6 cellular contexts compared by ENCODE assay signal in the genomic region with DNA sequence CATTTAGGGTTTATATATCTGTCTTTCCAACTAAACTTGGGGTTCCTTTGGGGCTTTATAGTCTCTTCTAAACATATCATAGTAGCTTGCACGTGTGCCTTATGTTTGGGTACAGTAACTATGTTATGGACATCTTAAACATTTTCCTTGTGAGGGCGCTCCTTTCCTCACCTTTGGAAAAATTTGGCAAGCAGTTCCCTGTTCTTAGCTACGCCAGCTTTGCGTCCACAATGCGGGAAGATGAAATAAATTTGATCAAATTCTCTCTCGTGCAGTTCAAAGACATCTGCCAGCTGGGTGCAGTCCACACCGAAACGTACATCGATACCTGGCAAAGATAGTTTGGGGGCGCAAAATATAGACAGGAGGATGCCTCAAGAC. TPM values are rescaled to one million over a fixed set of nuclear protein-coding genes. Genes with fewer than 3 reads are reported as not detected.
DNase-seq lines count a peak whose midpoint lies in the region; ATAC-seq, FAIRE-seq and TF ChIP-seq lines count a peak whose summit lies in the region.

No MANE protein-coding gene starts in this region.

- intact Hi-C loops in K562 (cut with micrococcal nuclease), result loop anchor here (2.0 to 5.0 kb wide), 4 partner anchors 34 to 404 kb away; a partner anchor contains a TSS

- H3K27ac ChIP-seq in K562 (ENCODE audit: extremely low read depth, low read depth, low read length), result peak overlapping the region; percentile 95

- TF ChIP-seq RAD21 in K562 (CRISPR knock-in tag; conservative IDR thresholded peaks at IDR 0.05 in 1 of 2, IDR thresholded peaks at IDR 0.05 in 1 of 2), result no peak

- H3K9ac ChIP-seq in K562 (ENCODE audit: insufficient read depth in 1 of 2, low read depth in 2 of 2, low read length in 2 of 2), result peak overlapping the region; percentile 86 to 94

- H3K4me2 ChIP-seq in K562 (ENCODE audit: insufficient read depth, low read length), result peak overlapping the region; percentile 96

- in situ Hi-C loops in K562 (cut with MboI), result loop anchor here (5.0 kb wide), 1 partner anchor 109 kb away; no protein-coding TSS in a partner anchor

- peaks cover 15 to 16% of the 10 kb centered on the region in 2 donors for H3K4me1 Mint-ChIP-seq in natural killer cell treated with Interleukin-12 subunit alpha and Interleukin-12 subunit beta and Interleukin-15 and Interleukin-18, amount 100 ng/mL, for 72 hours (ENCODE audit: low read depth in 2 of 2)

- peaks cover 13% of the 10 kb centered on the region; the same call in 2 of the 3 replicates for H3K36me3 ChIP-seq in K562 (ENCODE audit: control insufficient read depth, insufficient read depth, low read length)

- no peaks in the 10 kb centered on the region for H3K9me1 ChIP-seq in K562 (ENCODE audit: control insufficient read depth, insufficient read depth, low read length)

- no peaks in the 10 kb centered on the region for H3K27me3 Mint-ChIP-seq in natural killer cell treated with Interleukin-12 subunit alpha and Interleukin-12 subunit beta and Interleukin-15 and Interleukin-18, amount 100 ng/mL, for 72 hours

- ATAC-seq in HG03139 (IDR thresholded peaks at IDR 0.05; ENCODE audit: unreplicated experiment) (peak; percentile 5), K562 (no peak; the same call in 1 of the 3 replicates)
- no peak for ATAC-seq in natural killer cell treated with Interleukin-12 subunit alpha and Interleukin-12 subunit beta and Interleukin-15 and Interleukin-18, amount 100 ng/mL, for 72 hours

- TSS peak; percentile 79 for BruUV-seq in K562 (replicated peaks; lab: Mats Ljungman, UMichigan)

- CTCF ChIA-PET in K562 (lab: Yijun Ruan, JAX; ENCODE audit: low intra/inter-chr PET ratio), result interaction anchor here (1.3 to 2.2 kb wide), 3 partner anchors 101 to 119 kb away, joined by 5 to 26 read pairs (median 5); no protein-coding TSS in a partner anchor

- POLR2A ChIA-PET in K562 (lab: Yijun Ruan, JAX), result interaction anchor here (0.6 to 1.5 kb wide), 4 partner anchors 16 to 103 kb away, joined by 3 to 5 read pairs (median 3); no protein-coding TSS in a partner anchor

- peaks cover 8% of the 10 kb centered on the region for H3K79me2 ChIP-seq in K562 (ENCODE audit: control insufficient read depth, insufficient read depth, low read length)

- peak overlapping the region; percentile 95 to 96 for H3K27ac Mint-ChIP-seq in natural killer cell treated with Interleukin-12 subunit alpha and Interleukin-12 subunit beta and Interleukin-15 and Interleukin-18, amount 100 ng/mL, for 72 hours

- TF ChIP-seq CTCF in GM12865 (IDR thresholded peaks at IDR 0.05; ENCODE audit: insufficient read depth, low read depth, low read length, missing control alignments), result peak; percentile 3
- peak in 1 of 3 experiments; percentile 36; a peak in 2 of 6 replicates for TF ChIP-seq CTCF in K562 (IDR thresholded peaks at IDR 0.05 in 2 of 3, conservative IDR thresholded peaks at IDR 0.05 in 1 of 3; ENCODE audit: insufficient read depth in 2 of 3, low read depth in 1 of 3, low read length in 3 of 3)

- H3K4me3 ChIP-seq in GM12865 (ENCODE audit: low read depth, low read length) (peak overlapping the region; percentile 77), K562 (peak overlapping the region; percentile 62)

- TF ChIP-seq POLR2A in K562 (conservative IDR thresholded peaks at IDR 0.05), result no peak

- no peak for TF ChIP-seq EP300 in K562 (IDR thresholded peaks at IDR 0.05; ENCODE audit: low read length)

- peak overlapping the region; percentile 99 for H2AFZ ChIP-seq in K562 (ENCODE audit: low read depth, low read length)

- H3K27me3 ChIP-seq in K562 (ENCODE audit: control insufficient read depth in 2 of 2, insufficient read depth in 2 of 2, low read length in 2 of 2), result no peaks in the 10 kb centered on the region

- H3K9me3 Mint-ChIP-seq in natural killer cell treated with Interleukin-12 subunit alpha and Interleukin-12 subunit beta and Interleukin-15 and Interleukin-18, amount 100 ng/mL, for 72 hours, result peaks cover 3% of the 10 kb centered on the region

- no peak for FAIRE-seq in K562 (lab: Jason Lieb, UNC)

- 1% methylated on average over 10 of the region's 10 CpGs for WGBS in K562 (ENCODE audit: insufficient coverage, low coverage, missing lambda C conversion rate)

- H3K4me3 Mint-ChIP-seq in natural killer cell treated with Interleukin-12 subunit alpha and Interleukin-12 subunit beta and Interleukin-15 and Interleukin-18, amount 100 ng/mL, for 72 hours, result peak overlapping the region; percentile 96

- H3K36me3 Mint-ChIP-seq in natural killer cell treated with Interleukin-12 subunit alpha and Interleukin-12 subunit beta and Interleukin-15 and Interleukin-18, amount 100 ng/mL, for 72 hours, result peaks cover 5% of the 10 kb centered on the region

- no peaks in the 10 kb centered on the region for H3K9me3 ChIP-seq in K562 (replicated peaks; ENCODE audit: control insufficient read depth, insufficient read depth, low read depth, low read length)

- DNase-seq in GM12865 (ENCODE audit: low read depth) (no peak), K562 (ENCODE audit: extremely low read depth in 1 of 4, low spot score in 3 of 4) (no peak), inferior parietal cortex (ENCODE audit: extremely low spot score) (no peak), AG08395 (ENCODE audit: low spot score) (no peak)
- no peak for DNase-seq in natural killer cell treated with Interleukin-12 subunit alpha and Interleukin-12 subunit beta and Interleukin-15 and Interleukin-18, amount 100 ng/mL, for 72 hours (ENCODE audit: low spot score)

- H4K20me1 ChIP-seq in K562 (replicated peaks; ENCODE audit: control insufficient read depth, insufficient read depth, low read length), result no peaks in the 10 kb centered on the region

- peaks cover 10 to 21% of the 10 kb centered on the region in 2 experiments; a peak in 4 of 5 replicates for H3K4me1 ChIP-seq in K562 (replicated peaks in 1 of 2; ENCODE audit: control insufficient read depth in 2 of 2, insufficient read depth in 2 of 2, low read length in 2 of 2)

RNA-seq across cellular contexts. Expression of a gene that starts 0.6 kb away (rescaled TPM):
- total RNA-seq in K562 (2011; cell fraction: chromatin; rRNA removed; ENCODE audit: low replicate concordance), result 3.1 and 3.8 TPM in 2 replicates
- total RNA-seq in K562 (2011; cell fraction: nucleolus; rRNA removed), result 2.8 and 3.0 TPM in 2 replicates
- 3.2 and 4.2 TPM in 2 replicates for total RNA-seq in K562 (2011; cell fraction: nucleoplasm; rRNA removed)
- 3.3 and 4.3 TPM in 2 replicates for total RNA-seq in K562 (2014; rRNA removed)
- 7.1 and 7.8 TPM in 2 replicates for total RNA-seq in K562 (2014; rRNA removed; fragmentation: Illumina TruSeq; extraction: Trizol)
- total RNA-seq in K562 (2015; rRNA removed; fragmentation: Illumina TruSeq; extraction: Trizol), result 6.3 and 6.5 TPM in 2 replicates
- total RNA-seq in K562 (2021), result 4.3 and 4.7 TPM in 2 replicates
- 4.7 and 5.3 TPM in 2 replicates for polyA plus RNA-seq in K562 (2011; rRNA removed)
- 2.2 and 2.9 TPM in 2 replicates for polyA plus RNA-seq in K562 (2011; cell fraction: cytosol; rRNA removed)
- polyA plus RNA-seq in K562 (2011; cell fraction: nucleus; rRNA removed), result 3.2 and 4.1 TPM in 2 replicates
- 1.4 and 3.4 TPM in 2 replicates for polyA plus RNA-seq in K562 (2012)
- 4.4 and 4.6 TPM in 2 replicates for polyA plus RNA-seq in K562 (2014; fragmentation: Illumina TruSeq; extraction: Trizol)
- polyA plus RNA-seq in K562 (2014; fragmentation: Nextera tagmentation; extraction: Ambion mirVana), result 1 to 10 TPM; 7.4 to 7.5 TPM
- polyA plus RNA-seq in K562 (2014; rRNA removed), result 3.2 and 3.9 TPM in 2 replicates
- 4.6 and 5.6 TPM in 2 replicates for polyA minus RNA-seq in K562 (2011; rRNA and poly(A)+ RNA removed)
- 1.9 and 3.3 TPM in 2 replicates for polyA minus RNA-seq in K562 (2011; cell fraction: cytosol; rRNA and poly(A)+ RNA removed)
- 2.2 and 4.3 TPM in 2 replicates for polyA minus RNA-seq in K562 (2011; cell fraction: nucleus; rRNA and poly(A)+ RNA removed)
- 1 to 10 TPM; 6.2 to 7.9 TPM for total RNA-seq in natural killer cell treated with Interleukin-12 subunit alpha and Interleukin-12 subunit beta and Interleukin-15 and Interleukin-18, amount 100 ng/mL, for 72 hours

RNA-seq across cellular contexts. Expression of a gene that starts 1.0 kb away (rescaled TPM):
- 4.1 and 6.5 TPM in 2 replicates for total RNA-seq in K562 (2011; cell fraction: chromatin; rRNA removed; ENCODE audit: low replicate concordance)
- total RNA-seq in K562 (2011; cell fraction: nucleolus; rRNA removed), result 4.3 and 5.0 TPM in 2 replicates
- total RNA-seq in K562 (2011; cell fraction: nucleoplasm; rRNA removed), result 8.9 and 16.3 TPM in 2 replicates
- total RNA-seq in K562 (2014; rRNA removed), result 27.9 and 29.9 TPM in 2 replicates
- total RNA-seq in K562 (2014; rRNA removed; fragmentation: Illumina TruSeq; extraction: Trizol), result 37.0 and 40.8 TPM in 2 replicates
- 43.7 and 45.1 TPM in 2 replicates for total RNA-seq in K562 (2015; rRNA removed; fragmentation: Illumina TruSeq; extraction: Trizol)
- total RNA-seq in K562 (2021), result 20.5 and 22.8 TPM in 2 replicates
- 72.3 and 82.3 TPM in 2 replicates for polyA plus RNA-seq in K562 (2011; rRNA removed)
- 36.7 and 54.1 TPM in 2 replicates for polyA plus RNA-seq in K562 (2011; cell fraction: cytosol; rRNA removed)
- 14.8 and 28.9 TPM in 2 replicates for polyA plus RNA-seq in K562 (2011; cell fraction: nucleus; rRNA removed)
- 47.2 and 65.7 TPM in 2 replicates for polyA plus RNA-seq in K562 (2012)
- 58.4 and 64.8 TPM in 2 replicates for polyA plus RNA-seq in K562 (2014; fragmentation: Illumina TruSeq; extraction: Trizol)
- polyA plus RNA-seq in K562 (2014; fragmentation: Nextera tagmentation; extraction: Ambion mirVana), result 10 to 100 TPM; 71.6 to 71.7 TPM
- polyA plus RNA-seq in K562 (2014; rRNA removed), result 48.0 and 52.5 TPM in 2 replicates
- polyA minus RNA-seq in K562 (2011; rRNA and poly(A)+ RNA removed), result 39.2 and 51.2 TPM in 2 replicates
- polyA minus RNA-seq in K562 (2011; cell fraction: cytosol; rRNA and poly(A)+ RNA removed), result 4.4 and 7.6 TPM in 2 replicates
- 3.1 and 6.7 TPM in 2 replicates for polyA minus RNA-seq in K562 (2011; cell fraction: nucleus; rRNA and poly(A)+ RNA removed)
- total RNA-seq in natural killer cell treated with Interleukin-12 subunit alpha and Interleukin-12 subunit beta and Interleukin-15 and Interleukin-18, amount 100 ng/mL, for 72 hours, result 10 to 100 TPM in 1 of 2 donors, 1 to 10 TPM in 1; 8.4 to 11.8 TPM

RNA-seq across cellular contexts. Expression of a gene that starts 7.0 kb away (rescaled TPM):
- total RNA-seq in K562 (2011; cell fraction: chromatin; rRNA removed; ENCODE audit: low replicate concordance), result 75.2 and 88.9 TPM in 2 replicates
- 62.8 and 66.0 TPM in 2 replicates for total RNA-seq in K562 (2011; cell fraction: nucleolus; rRNA removed)
- 72.1 and 74.9 TPM in 2 replicates for total RNA-seq in K562 (2011; cell fraction: nucleoplasm; rRNA removed)
- total RNA-seq in K562 (2014; rRNA removed), result 17.6 and 24.7 TPM in 2 replicates
- 28.6 and 29.3 TPM in 2 replicates for total RNA-seq in K562 (2014; rRNA removed; fragmentation: Illumina TruSeq; extraction: Trizol)
- total RNA-seq in K562 (2015; rRNA removed; fragmentation: Illumina TruSeq; extraction: Trizol), result 24.4 and 25.2 TPM in 2 replicates
- 24.9 and 27.2 TPM in 2 replicates for total RNA-seq in K562 (2021)
- polyA plus RNA-seq in K562 (2011; rRNA removed), result 40.5 and 46.7 TPM in 2 replicates
- polyA plus RNA-seq in K562 (2011; cell fraction: cytosol; rRNA removed), result 23.3 and 39.7 TPM in 2 replicates
- polyA plus RNA-seq in K562 (2011; cell fraction: nucleus; rRNA removed), result 76.5 and 116 TPM in 2 replicates
- polyA plus RNA-seq in K562 (2012), result 21.6 and 25.7 TPM in 2 replicates
- 29.1 and 36.4 TPM in 2 replicates for polyA plus RNA-seq in K562 (2014; fragmentation: Illumina TruSeq; extraction: Trizol)
- 10 to 100 TPM; 11.5 to 12.2 TPM for polyA plus RNA-seq in K562 (2014; fragmentation: Nextera tagmentation; extraction: Ambion mirVana)
- 18.9 and 22.5 TPM in 2 replicates for polyA plus RNA-seq in K562 (2014; rRNA removed)
- 53.9 and 56.2 TPM in 2 replicates for polyA minus RNA-seq in K562 (2011; rRNA and poly(A)+ RNA removed)
- 21.3 and 28.9 TPM in 2 replicates for polyA minus RNA-seq in K562 (2011; cell fraction: cytosol; rRNA and poly(A)+ RNA removed)
- polyA minus RNA-seq in K562 (2011; cell fraction: nucleus; rRNA and poly(A)+ RNA removed), result 30.2 and 34.3 TPM in 2 replicates
- total RNA-seq in natural killer cell treated with Interleukin-12 subunit alpha and Interleukin-12 subunit beta and Interleukin-15 and Interleukin-18, amount 100 ng/mL, for 72 hours, result 10 to 100 TPM; 32.0 to 43.5 TPM

RNA-seq across cellular contexts. Expression of a gene that starts 33.2 kb away (rescaled TPM):
- 1.0 and 1.8 TPM in 2 replicates for total RNA-seq in K562 (2011; cell fraction: chromatin; rRNA removed; ENCODE audit: low replicate concordance)
- 1.0 and 3.2 TPM in 2 replicates for total RNA-seq in K562 (2011; cell fraction: nucleolus; rRNA removed)
- total RNA-seq in K562 (2011; cell fraction: nucleoplasm; rRNA removed), result 1.6 and 2.4 TPM in 2 replicates
- total RNA-seq in K562 (2014; rRNA removed) (2.0 and 3.6 TPM in 2 replicates), K562 (2014; rRNA removed; fragmentation: Illumina TruSeq; extraction: Trizol) (3.0 and 3.1 TPM in 2 replicates), K562 (2015; rRNA removed; fragmentation: Illumina TruSeq; extraction: Trizol) (0.83 and 1.3 TPM in 2 replicates), K562 (2021) (3.6 and 3.7 TPM in 2 replicates)
- polyA plus RNA-seq in K562 (2011; rRNA removed) (1.5 and 2.3 TPM in 2 replicates), K562 (2014; fragmentation: Illumina TruSeq; extraction: Trizol) (5.2 and 5.9 TPM in 2 replicates), K562 (2014; fragmentation: Nextera tagmentation; extraction: Ambion mirVana) (1 to 10 TPM; 6.5 to 7.5 TPM), K562 (2014; rRNA removed) (1.2 and 2.7 TPM in 2 replicates)
- polyA plus RNA-seq in K562 (2011; cell fraction: cytosol; rRNA removed), result 2.3 and 3.7 TPM in 2 replicates
- polyA plus RNA-seq in K562 (2011; cell fraction: nucleus; rRNA removed), result 1.7 and 3.3 TPM in 2 replicates
- 0.61 and 2.0 TPM in 2 replicates for polyA plus RNA-seq in K562 (2012)
- 0.69 and 3.5 TPM in 2 replicates for polyA minus RNA-seq in K562 (2011; rRNA and poly(A)+ RNA removed)
- polyA minus RNA-seq in K562 (2011; cell fraction: cytosol; rRNA and poly(A)+ RNA removed), result 1.6 TPM in 1 of 2 replicates, not detected in the other
- 0.94 and 1.00 TPM in 2 replicates for polyA minus RNA-seq in K562 (2011; cell fraction: nucleus; rRNA and poly(A)+ RNA removed)
- total RNA-seq in natural killer cell treated with Interleukin-12 subunit alpha and Interleukin-12 subunit beta and Interleukin-15 and Interleukin-18, amount 100 ng/mL, for 72 hours, result not detected

RNA-seq across cellular contexts. Expression of a gene that starts 34.2 kb away (rescaled TPM):
- not detected in 2 replicates for total RNA-seq in K562 (2011; cell fraction: chromatin; rRNA removed; ENCODE audit: low replicate concordance)
- total RNA-seq in K562 (2011; cell fraction: nucleolus; rRNA removed), result not detected in 2 replicates
- not detected in 2 replicates for total RNA-seq in K562 (2011; cell fraction: nucleoplasm; rRNA removed)
- total RNA-seq in K562 (2014; rRNA removed), result not detected in 2 replicates
- total RNA-seq in K562 (2014; rRNA removed; fragmentation: Illumina TruSeq; extraction: Trizol), result 0.11 TPM in 1 of 2 replicates, not detected in the other
- total RNA-seq in K562 (2015; rRNA removed; fragmentation: Illumina TruSeq; extraction: Trizol), result not detected in 2 replicates
- 0.31 TPM in 1 of 2 replicates, not detected in the other for total RNA-seq in K562 (2021)
- 0.11 and 0.35 TPM in 2 replicates for polyA plus RNA-seq in K562 (2011; rRNA removed)
- 0.09 and 0.24 TPM in 2 replicates for polyA plus RNA-seq in K562 (2011; cell fraction: cytosol; rRNA removed)
- polyA plus RNA-seq in K562 (2011; cell fraction: nucleus; rRNA removed), result 0.16 and 0.29 TPM in 2 replicates
- 0.13 TPM in 1 of 2 replicates, not detected in the other for polyA plus RNA-seq in K562 (2012)
- polyA plus RNA-seq in K562 (2014; fragmentation: Illumina TruSeq; extraction: Trizol), result 0.12 TPM in 1 of 2 replicates, not detected in the other
- under 1 TPM in 1 of 2 experiments, not detected in 1; 0.06 TPM for polyA plus RNA-seq in K562 (2014; fragmentation: Nextera tagmentation; extraction: Ambion mirVana)
- not detected in 2 replicates for polyA plus RNA-seq in K562 (2014; rRNA removed)
- 0.21 TPM in 1 of 2 replicates, not detected in the other for polyA minus RNA-seq in K562 (2011; rRNA and poly(A)+ RNA removed)
- polyA minus RNA-seq in K562 (2011; cell fraction: cytosol; rRNA and poly(A)+ RNA removed), result not detected in 2 replicates
- polyA minus RNA-seq in K562 (2011; cell fraction: nucleus; rRNA and poly(A)+ RNA removed), result not detected in 2 replicates
- total RNA-seq in natural killer cell treated with Interleukin-12 subunit alpha and Interleukin-12 subunit beta and Interleukin-15 and Interleukin-18, amount 100 ng/mL, for 72 hours, result not detected
